ENCODE assay signal across 19 cellular contexts in the genomic region with DNA sequence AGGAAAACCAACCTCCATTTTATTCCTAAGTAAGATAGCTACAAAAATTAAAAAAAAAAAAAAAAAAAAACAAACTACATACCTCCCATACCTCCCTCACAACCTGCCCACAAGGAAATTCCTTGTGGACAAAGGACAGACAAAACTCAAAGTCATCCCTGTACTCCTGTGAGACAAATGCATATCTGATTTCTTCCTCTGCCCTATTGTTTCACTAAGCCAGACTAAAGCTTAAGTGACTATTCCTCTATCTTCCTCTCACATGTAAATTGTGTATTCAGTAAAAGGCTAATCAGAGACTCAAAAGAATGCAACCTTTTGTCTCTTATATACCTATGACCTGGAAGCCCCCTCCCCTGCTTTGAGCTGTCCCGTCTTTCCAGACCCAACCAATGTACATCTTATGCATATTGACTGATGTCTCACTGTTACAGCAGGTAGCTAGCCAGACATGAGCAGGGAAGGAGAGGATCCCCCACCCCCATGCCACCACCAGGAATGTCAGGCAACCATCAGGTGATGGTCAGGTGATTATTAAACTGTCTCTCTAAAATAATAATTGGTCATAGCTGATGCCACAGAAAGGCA.
DNase-seq lines count a peak whose midpoint lies in the region; FAIRE-seq and TF ChIP-seq lines count a peak whose summit lies in the region.
"Had no signal": no experiment of that assay in that cellular context is flagged by ENCODE, and none has a peak within 500 bp of the region (broad histone marks: within the 10 kb centered on the region; RNA-seq: fewer than 3 reads in every experiment).

No MANE protein-coding gene starts in this region.

- no peaks in the 10 kb centered on the region for H3K79me2 ChIP-seq in GM23248 (ENCODE audit: insufficient read depth)
- no peaks in the 10 kb centered on the region for H3K79me2 ChIP-seq in smooth muscle cell (ENCODE audit: low read depth)

- H3K4me3 ChIP-seq in GM23248 (no peak overlapping the region), HUES64 (ENCODE audit: low read length) (no peak overlapping the region), smooth muscle cell (no peak overlapping the region), small intestine (ENCODE audit: low read depth in 1 of 2, low read length in 2 of 2) (no peak overlapping the region)

- no peak for FAIRE-seq in small intestine (lab: Jason Lieb, UNC)
- FAIRE-seq: HepG2 had no signal

- H3K4me2 ChIP-seq in GM23248 (ENCODE audit: unreplicated experiment), result no peak overlapping the region
- no peak overlapping the region for H3K4me2 ChIP-seq in smooth muscle cell

- no peak overlapping the region for H2AFZ ChIP-seq in GM23248
- H2AFZ ChIP-seq in smooth muscle cell (ENCODE audit: low read depth), result no peak overlapping the region

- in situ Hi-C loops in GM23248 (cut with MboI), result no loop called here

- H3F3A ChIP-seq in GM23248 (ENCODE audit: insufficient read depth) (0 out of 2 replicates have a peak, but pooled peaks cover 4% of the 10 kb centered on the region), smooth muscle cell (ENCODE audit: low read depth) (no peaks in the 10 kb centered on the region)

- peaks cover 8% of the 10 kb centered on the region; the same call in 1 of the 2 replicates for H3K36me3 ChIP-seq in GM23248 (ENCODE audit: low read depth)
- no peaks in the 10 kb centered on the region for H3K36me3 ChIP-seq in HUES64 (ENCODE audit: insufficient read depth, low read length)
- no peaks in the 10 kb centered on the region for H3K36me3 ChIP-seq in smooth muscle cell (ENCODE audit: low read depth)
- no peaks in the 10 kb centered on the region for H3K36me3 ChIP-seq in small intestine (ENCODE audit: control insufficient read depth in 2 of 2, insufficient read depth in 2 of 2, low read length in 2 of 2)
- H3K36me3 ChIP-seq: BE2C had no signal

- H3K9me3 ChIP-seq in GM23248 (ENCODE audit: low read depth), result no peaks in the 10 kb centered on the region
- peaks cover 22% of the 10 kb centered on the region for H3K9me3 ChIP-seq in HUES64 (ENCODE audit: insufficient read depth, low read depth, low read length)
- peaks cover 1% of the 10 kb centered on the region for H3K9me3 ChIP-seq in smooth muscle cell (replicated peaks; ENCODE audit: low read depth)
- H3K9me3 ChIP-seq in small intestine (ENCODE audit: control insufficient read depth, low read depth), result no peaks in the 10 kb centered on the region
- H3K9me3 ChIP-seq: BE2C had no signal

- DNase-seq in GM23248, result peak; percentile 34
- DNase-seq in glomerular visceral epithelial cell (ENCODE audit: extremely low spot score), result peak; percentile 34
- DNase-seq in smooth muscle cell (lab: John Stamatoyannopoulos, UW; ENCODE audit: unreplicated experiment), result no peak
- no peak for DNase-seq in NCI-H1048 (lab: John Stamatoyannopoulos, UW)
- DNase-seq in small intestine, result no peak
- no peak for DNase-seq in cerebellar cortex (ENCODE audit: low spot score)
- DNase-seq: BE2C; CD4-positive, alpha-beta memory T cell; HCEC 1CT; NCI-H1417 treated with DMSO at 0.1 percent for 48 hours; NCI-H2029 treated with DMSO at 0.1 percent for 48 hours; NCI-H2227 treated with DMSO at 0.1 percent for 48 hours; NCI-H526; NK-92 treated with Interleukin-12 subunit alpha and Interleukin-12 subunit beta, amount 100 ng/mL, for 24 hours; PC-3; T-helper 1 cell had no signal

- 0 out of 2 replicates have a peak, but pooled peaks cover 3% of the 10 kb centered on the region for H3K4me1 ChIP-seq in GM23248 (ENCODE audit: insufficient read depth)
- H3K4me1 ChIP-seq in HUES64 (ENCODE audit: insufficient read depth, low read length), result peaks cover 18% of the 10 kb centered on the region
- no peaks in the 10 kb centered on the region for H3K4me1 ChIP-seq in smooth muscle cell (ENCODE audit: low read depth)
- H3K4me1 ChIP-seq in small intestine (ENCODE audit: control insufficient read depth in 2 of 2, insufficient read depth in 1 of 2, low read depth in 1 of 2, low read length in 1 of 2), result no peaks in the 10 kb centered on the region
- H3K4me1 ChIP-seq: BE2C had no signal

- H3K9ac ChIP-seq in GM23248, result no peak overlapping the region
- H3K9ac ChIP-seq in HUES64 (ENCODE audit: low read depth, low read length), result no peak overlapping the region
- no peak overlapping the region for H3K9ac ChIP-seq in smooth muscle cell (ENCODE audit: low read depth)

- 100% methylated on average over 1 of the region's 1 CpG for WGBS in GM23248 (ENCODE audit: low coverage in 1 of 2, low lambda C conversion rate in 2 of 2, missing lambda C conversion rate in 2 of 2), 2 experiments
- WGBS in HUES64, result 80% methylated on average over 1 of the region's 1 CpG
- 87% methylated on average over 1 of the region's 1 CpG for WGBS in smooth muscle cell (ENCODE audit: low lambda C conversion rate)
- 92 to 97% (median 95%) methylated on average over 1 of the region's 1 CpG for WGBS in small intestine, 3 donors

- no peaks in the 10 kb centered on the region for H3K27me3 ChIP-seq in GM23248 (replicated peaks; ENCODE audit: insufficient read depth)
- no peaks in the 10 kb centered on the region for H3K27me3 ChIP-seq in HUES64 (ENCODE audit: insufficient read depth, low read length)
- H3K27me3 ChIP-seq in smooth muscle cell (ENCODE audit: low read depth), result no peaks in the 10 kb centered on the region
- H3K27me3 ChIP-seq in small intestine (ENCODE audit: control insufficient read depth in 2 of 2, insufficient read depth in 2 of 2, low read length in 2 of 2), result no peaks in the 10 kb centered on the region
- H3K27me3 ChIP-seq: BE2C had no signal

- H3K9me2 ChIP-seq in GM23248 (ENCODE audit: insufficient read depth), result no peaks in the 10 kb centered on the region

- no peak overlapping the region for H3K27ac ChIP-seq in GM23248
- peak overlapping the region; percentile 62 for H3K27ac ChIP-seq in HUES64 (ENCODE audit: low read depth, low read length)
- H3K27ac ChIP-seq in smooth muscle cell (ENCODE audit: low read depth), result peak overlapping the region; percentile 59
- no peak overlapping the region for H3K27ac ChIP-seq in small intestine (ENCODE audit: low read depth in 1 of 2, low read length in 1 of 2)
- H3K27ac ChIP-seq: HL-60 had no signal

- H4K20me1 ChIP-seq in GM23248 (ENCODE audit: insufficient read depth), result no peaks in the 10 kb centered on the region
- peaks cover 2% of the 10 kb centered on the region for H4K20me1 ChIP-seq in smooth muscle cell (ENCODE audit: low read depth)

- TF ChIP-seq CTCF in smooth muscle cell (IDR thresholded peaks at IDR 0.05; ENCODE audit: borderline replicate concordance, insufficient read depth, poor library complexity, severe bottlenecking), result no peak

Comparison
In these comparisons a context has a peak if more than half of its experiments do, and no peak if none do; other contexts are left out.
1. DNase-seq: peak in GM23248 (single experiment) and glomerular visceral epithelial cell (single experiment); none in smooth muscle cell (single experiment), NCI-H1048 (single experiment), small intestine (single experiment) and cerebellar cortex (single experiment).
2. H3K27ac ChIP-seq: peak in HUES64 (single experiment) and smooth muscle cell (single experiment); none in GM23248 (single experiment) and small intestine (0 of 2).